ENCODE assay signal across 11 cellular contexts in genomic region chr5:35902032-35902681, GRCh38. TPM values are rescaled to one million over a fixed set of nuclear protein-coding genes. Genes with fewer than 3 reads are reported as not detected.
DNase-seq lines count a peak whose midpoint lies in the region; ATAC-seq lines count a peak whose summit lies in the region.
"Had no signal": no experiment of that assay in that cellular context is flagged by ENCODE, and none has a peak within 500 bp of the region (broad histone marks: within the 10 kb centered on the region; RNA-seq: fewer than 3 reads in every experiment).

No MANE protein-coding gene starts in this region.

- peak overlapping the region; percentile 37 for H3K4me3 Mint-ChIP-seq in activated naive CD8-positive, alpha-beta T cell treated with anti-CD3 and anti-CD28 coated beads, Interleukin-2, amount 10 ng/mL, durations not matched to agents 7 days and 5 days

- DNase-seq in DMS 273 (lab: John Stamatoyannopoulos, UW; ENCODE audit: unreplicated experiment) (peak; percentile 51), NCI-H345 (lab: John Stamatoyannopoulos, UW) (no peak), superior temporal gyrus (ENCODE audit: extremely low spot score) (no peak), DMS53 (lab: John Stamatoyannopoulos, UW) (no peak)
- DNase-seq in activated naive CD8-positive, alpha-beta T cell treated with anti-CD3 and anti-CD28 coated beads, Interleukin-2, amount 10 ng/mL, durations not matched to agents 7 days and 5 days: no peak
- DNase-seq: GDM1 had no signal

- peak; percentile 56 for ATAC-seq in GM19328 (IDR thresholded peaks at IDR 0.05; ENCODE audit: unreplicated experiment)
- ATAC-seq in HG03103 (IDR thresholded peaks at IDR 0.05; ENCODE audit: low read depth, unreplicated experiment): peak; percentile 65
- peak; percentile 91 for ATAC-seq in activated naive CD8-positive, alpha-beta T cell treated with anti-CD3 and anti-CD28 coated beads, Interleukin-2, amount 10 ng/mL, durations not matched to agents 7 days and 5 days (ENCODE audit: low read depth)
- no peak for ATAC-seq in HG03439 (IDR thresholded peaks at IDR 0.05; ENCODE audit: unreplicated experiment)

- H3K36me3 Mint-ChIP-seq in activated naive CD8-positive, alpha-beta T cell treated with anti-CD3 and anti-CD28 coated beads, Interleukin-2, amount 10 ng/mL, durations not matched to agents 7 days and 5 days: peaks cover 14% of the 10 kb centered on the region

- POLR2A ChIA-PET in activated naive CD8-positive, alpha-beta T cell treated with anti-CD3 and anti-CD28 coated beads, Interleukin-2, amount 10 ng/mL, durations not matched to agents 7 days and 5 days (lab: Charles Lee): interaction anchor here (0.7 to 1.3 kb wide), 5 partner anchors 43 to 229 kb away, joined by 3 read pairs; partner anchors contain the start of gene IL7R

- H3K9me3 Mint-ChIP-seq in activated naive CD8-positive, alpha-beta T cell treated with anti-CD3 and anti-CD28 coated beads, Interleukin-2, amount 10 ng/mL, durations not matched to agents 7 days and 5 days: no peaks in the 10 kb centered on the region

- peak overlapping the region; percentile 18 for H3K27ac Mint-ChIP-seq in activated naive CD8-positive, alpha-beta T cell treated with anti-CD3 and anti-CD28 coated beads, Interleukin-2, amount 10 ng/mL, durations not matched to agents 7 days and 5 days

- peaks cover 67% of the 10 kb centered on the region for H3K4me1 Mint-ChIP-seq in activated naive CD8-positive, alpha-beta T cell treated with anti-CD3 and anti-CD28 coated beads, Interleukin-2, amount 10 ng/mL, durations not matched to agents 7 days and 5 days

- H3K27me3 Mint-ChIP-seq in activated naive CD8-positive, alpha-beta T cell treated with anti-CD3 and anti-CD28 coated beads, Interleukin-2, amount 10 ng/mL, durations not matched to agents 7 days and 5 days: no peaks in the 10 kb centered on the region

RNA-seq across cellular contexts. Expression of gene CAPSL, which starts 36.3 kb away (rescaled TPM):
- total RNA-seq in activated naive CD8-positive, alpha-beta T cell treated with anti-CD3 and anti-CD28 coated beads, Interleukin-2, amount 10 ng/mL, durations not matched to agents 7 days and 5 days: not detected
- total RNA-seq: cardiac muscle cell, SK-MEL-5 had no signal

RNA-seq across cellular contexts. Expression of gene IL7R, which starts 45.5 kb away (rescaled TPM):
- 100 to 1,000 TPM; 738 to 891 TPM for total RNA-seq in activated naive CD8-positive, alpha-beta T cell treated with anti-CD3 and anti-CD28 coated beads, Interleukin-2, amount 10 ng/mL, durations not matched to agents 7 days and 5 days
- total RNA-seq: cardiac muscle cell had no signal
